In the genomic region with DNA sequence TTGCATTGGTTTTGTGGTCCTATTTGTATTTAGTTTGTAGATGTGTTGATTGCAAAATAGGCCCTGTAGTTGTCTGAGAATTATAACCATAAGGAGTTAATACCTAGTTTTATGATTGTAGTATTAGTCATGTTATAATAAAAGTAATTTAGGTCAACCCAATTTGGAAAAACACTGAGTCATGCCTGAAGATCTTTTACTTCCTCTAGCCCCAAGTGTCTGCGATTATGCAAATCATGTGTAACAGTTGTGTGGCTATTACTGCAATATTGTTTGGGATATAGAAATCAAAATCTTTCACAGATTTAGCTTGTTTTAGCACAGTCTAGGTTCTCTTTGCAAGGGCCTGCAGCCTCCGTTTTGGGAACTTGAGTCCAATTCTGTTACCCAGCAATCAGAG, we compare ENCODE assay signal across 9 cellular contexts. TPM values are rescaled to one million over a fixed set of nuclear protein-coding genes. Genes with fewer than 3 reads are reported as not detected.
A peak's percentile ranks its signal among the peaks of the same experiment; 100 is the strongest.
DNase-seq lines count a peak whose midpoint lies in the region; ATAC-seq and TF ChIP-seq lines count a peak whose summit lies in the region.
"Had no signal": no experiment of that assay in that cellular context is flagged by ENCODE, and none has a peak within 500 bp of the region (broad histone marks: within the 10 kb centered on the region; RNA-seq: fewer than 3 reads in every experiment).

No MANE protein-coding gene starts in this region.

- H3K27ac Mint-ChIP-seq in CD8-positive, alpha-beta memory T cell, result no peak overlapping the region

- peaks cover 2 to 6% (median 4%) of the 10 kb centered on the region in 3 donors for H3K36me3 Mint-ChIP-seq in CD8-positive, alpha-beta memory T cell

- POLR2A ChIA-PET in A673 (lab: Charles Lee; ENCODE audit: low non-redundant PET), result no interaction called here
- POLR2A ChIA-PET in CD8-positive, alpha-beta memory T cell (lab: Charles Lee), result no interaction called here

- no peak overlapping the region for H2BK5ac ChIP-seq in mesenchymal stem cell (ENCODE audit: low read depth, low read length, poor library complexity, severe bottlenecking)

- H2AK5ac ChIP-seq in mesenchymal stem cell (ENCODE audit: low read length, severe bottlenecking), result no peak overlapping the region

- in situ Hi-C loops in ACHN (cut with HindIII; ENCODE audit: low pct_ligation_motif_present, low pct_unique_long_range_greater_than_20kb, low sequenced_read_pairs), result no loop called here

- H2AFZ ChIP-seq in mesenchymal stem cell (ENCODE audit: low read depth, low read length), result no peak overlapping the region

- no peak overlapping the region for H3K4me3 ChIP-seq in A673 (ENCODE audit: low read depth, low read length, poor library complexity, severe bottlenecking)
- peak overlapping the region in 1 of 2 experiments; percentile 70 for H3K4me3 ChIP-seq in mesenchymal stem cell (ENCODE audit: insufficient read depth in 1 of 2, low read depth in 1 of 2, low read length in 2 of 2)
- no peak overlapping the region for H3K4me3 ChIP-seq in CD8-positive, alpha-beta memory T cell (ENCODE audit: low read length)

- no peak overlapping the region for H4K91ac ChIP-seq in mesenchymal stem cell (ENCODE audit: low read length)

- H2BK120ac ChIP-seq in mesenchymal stem cell (ENCODE audit: low read depth, low read length), result no peak overlapping the region

- H3K79me1 ChIP-seq in mesenchymal stem cell (replicated peaks; ENCODE audit: low read length, poor library complexity, severe bottlenecking), result peaks cover 3% of the 10 kb centered on the region

- H3K9me3 ChIP-seq in A673 (ENCODE audit: low read depth, low read length, poor library complexity, severe bottlenecking) (no peaks in the 10 kb centered on the region), mesenchymal stem cell (ENCODE audit: control insufficient read depth, low read length) (no peaks in the 10 kb centered on the region)
- H3K9me3 ChIP-seq in CD8-positive, alpha-beta memory T cell (ENCODE audit: low read length), result no peaks in the 10 kb centered on the region

- H3K4ac ChIP-seq in mesenchymal stem cell (ENCODE audit: low read depth in 1 of 2, low read length in 2 of 2), result no peak overlapping the region

- TF ChIP-seq CTCF in A673 (conservative IDR thresholded peaks at IDR 0.05; ENCODE audit: low read depth, low read length), result no peak

- H3K27me3 ChIP-seq in A673 (replicated peaks; ENCODE audit: insufficient read depth, low read depth, low read length, poor library complexity) (no peaks in the 10 kb centered on the region), mesenchymal stem cell (ENCODE audit: control insufficient read depth in 1 of 2, insufficient read depth in 1 of 2, low read length in 2 of 2) (no peaks in the 10 kb centered on the region)
- no peaks in the 10 kb centered on the region for H3K27me3 ChIP-seq in CD8-positive, alpha-beta memory T cell (ENCODE audit: insufficient read depth, low read length, poor library complexity, severe bottlenecking)

- H3K4me1 Mint-ChIP-seq in CD8-positive, alpha-beta memory T cell, result peaks cover 0 to 6% (median 3%) of the 10 kb centered on the region in 3 donors
- H3K4me1 Mint-ChIP-seq: central memory CD8-positive, alpha-beta T cell had no signal

- peak; percentile 69 for ATAC-seq in GM19043 (IDR thresholded peaks at IDR 0.05; ENCODE audit: low read depth, unreplicated experiment)
- ATAC-seq in HG03457 (IDR thresholded peaks at IDR 0.05; ENCODE audit: unreplicated experiment), result peak; percentile 75

- H3K4me1 ChIP-seq in A673 (ENCODE audit: insufficient read depth, low read length, poor library complexity, severe bottlenecking) (peaks cover 3% of the 10 kb centered on the region), mesenchymal stem cell (ENCODE audit: control insufficient read depth, insufficient read depth, low read depth, low read length) (peaks cover 14% of the 10 kb centered on the region)
- no peaks in the 10 kb centered on the region for H3K4me1 ChIP-seq in CD8-positive, alpha-beta memory T cell (ENCODE audit: insufficient read depth, low read length)

- intact Hi-C loops in A673 (cut with micrococcal nuclease; ENCODE audit: unreplicated experiment), result no loop called here

- no peak overlapping the region for H3K4me3 Mint-ChIP-seq in CD8-positive, alpha-beta memory T cell
- H3K4me3 Mint-ChIP-seq: central memory CD8-positive, alpha-beta T cell had no signal

- no peak overlapping the region for H3K23ac ChIP-seq in mesenchymal stem cell (ENCODE audit: low read length in 2 of 2)

- no peak overlapping the region for H3K18ac ChIP-seq in mesenchymal stem cell (ENCODE audit: low read depth in 1 of 2, low read length in 2 of 2)

- CTCF ChIA-PET in A673 (lab: Charles Lee), result no interaction called here
- CTCF ChIA-PET in CD8-positive, alpha-beta memory T cell (lab: Charles Lee), result no interaction called here

- H2BK15ac ChIP-seq in mesenchymal stem cell (ENCODE audit: low read depth, poor library complexity, severe bottlenecking), result no peak overlapping the region

- H4K8ac ChIP-seq in mesenchymal stem cell (ENCODE audit: low read length), result no peak overlapping the region

- no peaks in the 10 kb centered on the region for H3K9me3 Mint-ChIP-seq in CD8-positive, alpha-beta memory T cell
- H3K9me3 Mint-ChIP-seq: central memory CD8-positive, alpha-beta T cell had no signal

- DNase-seq in A673 (ENCODE audit: low spot score) (peak; percentile 60), amniotic stem cell (lab: John Stamatoyannopoulos, UW) (peak; percentile 37), mesenchymal stem cell (peak; percentile 65), ACHN (no peak)
- DNase-seq in stimulated activated CD4-positive, alpha-beta T cell treated with anti-CD3 and anti-CD28 coated beads, Interleukin-4, amount 100 ng/mL, for 1 hour, result no peak
- DNase-seq in CD8-positive, alpha-beta memory T cell, result no peak

- H3K36me3 ChIP-seq in A673 (ENCODE audit: insufficient read depth, low read length, poor library complexity, severe bottlenecking) (no peaks in the 10 kb centered on the region), mesenchymal stem cell (ENCODE audit: control insufficient read depth in 1 of 2, insufficient read depth in 2 of 2, low read depth in 1 of 2, low read length in 2 of 2) (peaks cover 0 to 5% of the 10 kb centered on the region in 2 experiments)
- no peaks in the 10 kb centered on the region for H3K36me3 ChIP-seq in CD8-positive, alpha-beta memory T cell (ENCODE audit: insufficient read depth, low read length)

- H3K27me3 Mint-ChIP-seq in CD8-positive, alpha-beta memory T cell, result peaks cover 0 to 1% of the 10 kb centered on the region in 2 donors
- H3K27me3 Mint-ChIP-seq: central memory CD8-positive, alpha-beta T cell had no signal

- H3K27ac ChIP-seq in A673 (ENCODE audit: low read depth, low read length, poor library complexity, severe bottlenecking), result peak overlapping the region; percentile 53
- peak overlapping the region; percentile 61 for H3K27ac ChIP-seq in mesenchymal stem cell (ENCODE audit: low read length, poor library complexity, severe bottlenecking)
- H3K27ac ChIP-seq in CD8-positive, alpha-beta memory T cell (ENCODE audit: low read depth, low read length), result no peak overlapping the region

- peak overlapping the region; percentile 83 for H3K9ac ChIP-seq in mesenchymal stem cell (ENCODE audit: low read length)

- 87% methylated on average over 2 of the region's 2 CpGs for WGBS in mesenchymal stem cell

- H3K14ac ChIP-seq in mesenchymal stem cell (ENCODE audit: low read length in 2 of 2), result no peak overlapping the region

- BruUV-seq in A673 (replicated peaks; lab: Mats Ljungman, UMichigan), result no TSS peak

- no peak overlapping the region for H2BK12ac ChIP-seq in mesenchymal stem cell (ENCODE audit: low read length in 2 of 2)

- no peak overlapping the region for H3K4me2 ChIP-seq in mesenchymal stem cell (ENCODE audit: low read length, poor library complexity, severe bottlenecking)

RNA-seq across cellular contexts. Expression of a gene that starts 12.6 kb away (rescaled TPM):
- total RNA-seq in A673 (2021), result 40.4 and 48.1 TPM in 2 replicates
- polyA plus RNA-seq in mesenchymal stem cell (2013, experiment 1 of 2), result 15.1 TPM
- 15.2 TPM for polyA plus RNA-seq in mesenchymal stem cell (2013, experiment 2 of 2)
- total RNA-seq in CD8-positive, alpha-beta memory T cell, result 10 to 100 TPM; 20.3 to 23.9 TPM
- 17.4 TPM for polyA plus RNA-seq in CD8-positive, alpha-beta memory T cell

RNA-seq across cellular contexts. Expression of a gene that starts 37.1 kb away (rescaled TPM):
- total RNA-seq in A673 (2021), result 33.5 and 34.7 TPM in 2 replicates
- polyA plus RNA-seq in mesenchymal stem cell (2013, experiment 1 of 2), result 98.0 TPM
- 99.5 TPM for polyA plus RNA-seq in mesenchymal stem cell (2013, experiment 2 of 2)
- total RNA-seq in CD8-positive, alpha-beta memory T cell, result 10 to 100 TPM; 69.1 to 76.5 TPM
- 31.1 TPM for polyA plus RNA-seq in CD8-positive, alpha-beta memory T cell

Comparison
In these comparisons a context has a peak if more than half of its experiments do, and no peak if none do; other contexts are left out.
1. DNase-seq: peak in A673 (single experiment), amniotic stem cell (single experiment) and mesenchymal stem cell (single experiment); none in ACHN (single experiment), stimulated activated CD4-positive, alpha-beta T cell treated with anti-CD3 and anti-CD28 coated beads, Interleukin-4, amount 100 ng/mL, for 1 hour (single experiment) and CD8-positive, alpha-beta memory T cell (0 of 5).